ENCODE assay signal across 30 cellular contexts in the genomic region with DNA sequence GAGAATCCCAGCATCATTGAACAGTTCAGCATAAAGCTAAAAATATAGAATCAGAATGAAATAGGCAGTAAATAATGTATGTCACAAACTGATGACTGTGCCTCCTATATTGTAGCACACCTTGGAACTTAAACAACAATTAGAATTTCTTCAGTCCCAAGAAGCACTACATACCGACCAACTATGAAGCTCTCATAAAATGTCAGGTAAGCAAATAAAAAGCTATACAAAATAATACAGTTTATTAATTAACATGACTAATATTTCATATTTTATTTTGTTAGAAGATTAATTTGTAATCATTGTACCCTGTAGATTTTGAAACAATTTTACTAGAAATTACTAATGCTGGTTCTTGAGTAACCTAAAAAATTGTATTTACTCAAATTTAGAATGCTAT.
"Had no signal": no experiment of that assay in that cellular context is flagged by ENCODE, and none has a peak within 500 bp of the region (broad histone marks: within the 10 kb centered on the region; RNA-seq: fewer than 3 reads in every experiment).

No MANE protein-coding gene starts in this region.

- H3K4me1 ChIP-seq: parathyroid adenoma, psoas muscle, spleen, suprapubic skin, testis, tibial artery, transverse colon, upper lobe of right lung, uterus had no signal

- H3K4me3 ChIP-seq: ovary, psoas muscle, skin epidermis, smooth muscle cell, spleen, suprapubic skin, testis, tibial artery, transverse colon, upper lobe of right lung, uterus had no signal

- H3K9ac ChIP-seq: parathyroid adenoma had no signal

- DNase-seq: naive thymus-derived CD8-positive, alpha-beta T cell; nephron progenitor cell; occipital lobe; ovary; posterior cingulate gyrus; psoas muscle; right cardiac atrium; spleen; stimulated activated CD4-positive, alpha-beta T cell treated with anti-CD3 and anti-CD28 coated beads, Interleukin-12 subunit alpha, Interleukin-12 subunit beta, amount 100 ng/mL, for 4 hours; stimulated activated CD4-positive, alpha-beta T cell treated with anti-CD3 and anti-CD28 coated beads, Interleukin-1b, Interleukin-23, amount 100 ng/mL, for 48 hours; stimulated activated CD4-positive, alpha-beta T cell treated with anti-CD3 and anti-CD28 coated beads, Interleukin-4, amount 100 ng/mL, for 1 hour; stimulated activated CD4-positive, alpha-beta T cell treated with anti-CD3 and anti-CD28 coated beads, Interleukin-4, amount 100 ng/mL, for 4 hours; stimulated activated CD8-positive, alpha-beta memory T cell treated with anti-CD3 and anti-CD28 coated beads, Interleukin-4, amount 100 ng/mL, for 48 hours; stimulated activated naive CD4-positive, alpha-beta T cell; stimulated activated naive CD8-positive, alpha-beta T cell treated with anti-CD3 and anti-CD28 coated beads, Interleukin-15, amount 100 ng/mL, for 72 hours; stimulated activated naive CD8-positive, alpha-beta T cell treated with anti-CD3 and anti-CD28 coated beads, Interleukin-15, Interleukin-2, amounts not matched to agents 100 U/mL and 50 U/mL, for 24 hours; substantia nigra; testis; tibial artery; transverse colon; upper lobe of right lung; uterus had no signal

- H3K27ac ChIP-seq: neutrophil, ovary, parathyroid adenoma, psoas muscle, skin epidermis, spleen, suprapubic skin, testis, tibial artery, transverse colon, upper lobe of right lung, uterus had no signal

- H3K4me2 ChIP-seq: smooth muscle cell had no signal

- H3K27me3 ChIP-seq: neutrophil, ovary, spleen, suprapubic skin, testis, tibial artery, transverse colon, upper lobe of right lung, uterus had no signal

- H3K36me3 ChIP-seq: ovary, uterus had no signal

- ATAC-seq: naive thymus-derived CD8-positive, alpha-beta T cell; natural killer cell treated with Interleukin-12 subunit alpha and Interleukin-12 subunit beta and Interleukin-15 and Interleukin-18, amount 100 ng/mL, for 72 hours; psoas muscle; right cardiac atrium; sciatic nerve; stimulated activated memory B cell treated with anti-CD40 and anti-IgM and Interleukin-4, amounts not matched to agents 10 μg/mL and 1 μg/mL and 100 μg/mL, for 72 hours; stimulated activated naive CD8-positive, alpha-beta T cell treated with anti-CD3 and anti-CD28 coated beads, Interleukin-15, amount 100 ng/mL, for 72 hours; stimulated activated naive CD8-positive, alpha-beta T cell treated with anti-CD3 and anti-CD28 coated beads, Interleukin-15, Interleukin-2, amounts not matched to agents 100 U/mL and 50 U/mL, for 24 hours; upper lobe of right lung had no signal

- H2AFZ ChIP-seq: parathyroid adenoma had no signal

- H3K79me2 ChIP-seq: parathyroid adenoma had no signal

- H3K9me3 ChIP-seq: neutrophil, ovary, psoas muscle, suprapubic skin, testis, tibial artery, transverse colon, upper lobe of right lung, uterus had no signal
